7 cellular contexts compared by ENCODE assay signal in genomic region chr19:43699506-43700367, GRCh38. TPM values are rescaled to one million over a fixed set of nuclear protein-coding genes. Genes with fewer than 3 reads are reported as not detected.
DNase-seq lines count a peak whose midpoint lies in the region; ATAC-seq and TF ChIP-seq lines count a peak whose summit lies in the region.

No MANE protein-coding gene starts in this region.

- no peaks in the 10 kb centered on the region for H3K36me3 ChIP-seq in cardiac muscle cell

- H3K4me1 Mint-ChIP-seq in activated B cell treated with CpG ODN at 0.5 μM for 24 hours: peaks cover 30% of the 10 kb centered on the region

- H3K9me3 Mint-ChIP-seq in activated B cell treated with CpG ODN at 0.5 μM for 24 hours: peaks cover 7% of the 10 kb centered on the region

- no peak overlapping the region for H3K27ac ChIP-seq in cardiac muscle cell

- ATAC-seq in activated B cell treated with CpG ODN at 0.5 μM for 24 hours (ENCODE audit: low read depth) (no peak), HG02642 (IDR thresholded peaks at IDR 0.05; ENCODE audit: poor library complexity, unreplicated experiment) (no peak)

- intact Hi-C loops in activated B cell treated with CpG ODN at 0.5 μM for 24 hours (cut with micrococcal nuclease) (loop anchor here (2.0 kb wide), 1 partner anchor 55 kb away; the partner anchor contains the start of gene SMG9), posterior vena cava (cut with DNase I) (no loop called here)

- TF ChIP-seq CTCF in HFF-Myc (IDR thresholded peaks at IDR 0.05; ENCODE audit: low read depth, low read length, missing control alignments) (no peak), activated B cell treated with CpG ODN at 0.5 μM for 24 hours (IDR thresholded peaks at IDR 0.05) (no peak), cardiac muscle cell (IDR thresholded peaks at IDR 0.05; ENCODE audit: low read depth, low read length) (no peak)

- H3K4me3 ChIP-seq in HFF-Myc (replicated peaks; ENCODE audit: low read depth, low read length) (peak overlapping the region; percentile 11), cardiac muscle cell (no peak overlapping the region)

- no peaks in the 10 kb centered on the region for H3K9me3 ChIP-seq in cardiac muscle cell (ENCODE audit: low read depth)

- CTCF ChIA-PET in activated B cell treated with CpG ODN at 0.5 μM for 24 hours (lab: Charles Lee): interaction anchor here (0.6 kb wide), 1 partner anchor 164 kb away, joined by 3 read pairs; no protein-coding TSS in a partner anchor

- no peaks in the 10 kb centered on the region for H3K4me1 ChIP-seq in cardiac muscle cell (ENCODE audit: low read depth)

- H3K27me3 Mint-ChIP-seq in activated B cell treated with CpG ODN at 0.5 μM for 24 hours: peaks cover 10% of the 10 kb centered on the region

- peak; percentile 27 for DNase-seq in HFF-Myc (ENCODE audit: extremely low read depth, low read depth)
- DNase-seq in activated B cell treated with CpG ODN at 0.5 μM for 24 hours: peak; percentile 18
- peak; percentile 46 to 48 for DNase-seq in cardiac muscle cell (ENCODE audit: low read depth in 1 of 2, low spot score in 1 of 2)
- DNase-seq in posterior vena cava (ENCODE audit: low spot score): peak; percentile 83
- DNase-seq in stimulated activated CD4-positive, alpha-beta T cell treated with anti-CD3 and anti-CD28 coated beads, Interleukin-15, amount 100 ng/mL, for 24 hours: no peak
- DNase-seq in activated CD4-positive, CD25-positive, alpha-beta regulatory T cell (lab: John Stamatoyannopoulos, UW): no peak

- peak overlapping the region; percentile 90 for H3K27ac Mint-ChIP-seq in activated B cell treated with CpG ODN at 0.5 μM for 24 hours

- H3K4me3 Mint-ChIP-seq in activated B cell treated with CpG ODN at 0.5 μM for 24 hours: peak overlapping the region; percentile 85

- POLR2A ChIA-PET in activated B cell treated with CpG ODN at 0.5 μM for 24 hours (lab: Charles Lee): interaction anchor here (0.6 to 1.5 kb wide), 3 partner anchors 31 to 108 kb away, joined by 3 to 5 read pairs (median 4); partner anchors contain the start of gene KCNN4

- H3K36me3 Mint-ChIP-seq in activated B cell treated with CpG ODN at 0.5 μM for 24 hours (ENCODE audit: low read depth): no peaks in the 10 kb centered on the region

- peaks cover 8% of the 10 kb centered on the region for H3K27me3 ChIP-seq in cardiac muscle cell

RNA-seq across cellular contexts. Expression of gene IRGC, which starts 16.1 kb away (rescaled TPM):
- total RNA-seq in activated B cell treated with CpG ODN at 0.5 μM for 24 hours: not detected in 2 replicates
- total RNA-seq in cardiac muscle cell: not detected in 2 replicates
- not detected in 2 replicates for polyA plus RNA-seq in cardiac muscle cell
- not detected for total RNA-seq in posterior vena cava

RNA-seq across cellular contexts. Expression of gene PLAUR, which starts 29.8 kb away (rescaled TPM):
- total RNA-seq in activated B cell treated with CpG ODN at 0.5 μM for 24 hours: 0.66 and 0.71 TPM in 2 replicates
- total RNA-seq in cardiac muscle cell: 2.0 and 7.5 TPM in 2 replicates
- polyA plus RNA-seq in cardiac muscle cell: 3.8 TPM in 2 replicates
- 10 to 100 TPM; 35.2 to 45.4 TPM for total RNA-seq in posterior vena cava

RNA-seq across cellular contexts. Expression of gene SMG9, which starts 55.0 kb away (rescaled TPM):
- total RNA-seq in activated B cell treated with CpG ODN at 0.5 μM for 24 hours (91.2 and 105 TPM in 2 replicates), cardiac muscle cell (41.2 and 54.1 TPM in 2 replicates), posterior vena cava (10 to 100 TPM; 35.3 to 40.4 TPM)
- polyA plus RNA-seq in cardiac muscle cell: 59.5 and 72.3 TPM in 2 replicates

Comparison
In these comparisons a context has a peak if more than half of its experiments do, and no peak if none do; other contexts are left out.
1. DNase-seq: peak in HFF-Myc (single experiment), activated B cell treated with CpG ODN at 0.5 μM for 24 hours (single experiment), cardiac muscle cell (2 of 2) and posterior vena cava (single experiment); none in stimulated activated CD4-positive, alpha-beta T cell treated with anti-CD3 and anti-CD28 coated beads, Interleukin-15, amount 100 ng/mL, for 24 hours (single experiment) and activated CD4-positive, CD25-positive, alpha-beta regulatory T cell (0 of 4).